1 cellular context compared by ENCODE assay signal in genomic region chr19:46787331-46788100, GRCh38.
TF ChIP-seq lines count a peak whose summit lies in the region.

No MANE protein-coding gene starts in this region.

TF ChIP-seq in HepG2, 621 proteins besides CTCF, POLR2A, EP300 and RAD21 (continued from another document and continues in another):
- TF ChIP-seq WIZ (CRISPR knock-in tag; IDR thresholded peaks at IDR 0.05) (no peak), PHF5A (CRISPR knock-in tag; IDR thresholded peaks at IDR 0.05; ENCODE audit: low read depth, unreplicated experiment) (no peak), POLR2G (IDR thresholded peaks at IDR 0.05; ENCODE audit: low read depth, low read length) (no peak; the same call in 1 of the 2 replicates), RARA (CRISPR knock-in tag; IDR thresholded peaks at IDR 0.05) (no peak), STAG1 (CRISPR knock-in tag; IDR thresholded peaks at IDR 0.05) (0 out of 2 replicates have a peak, but pooled peaks have one; percentile 9), MLLT10 (CRISPR knock-in tag; IDR thresholded peaks at IDR 0.05) (no peak), AGO2 (optimal IDR thresholded peaks at IDR 0.05; ENCODE audit: low read depth, low read length) (peak; percentile 91), ELF4 (CRISPR knock-in tag; IDR thresholded peaks at IDR 0.05; ENCODE audit: borderline replicate concordance) (no peak), KLF15 (CRISPR knock-in tag; IDR thresholded peaks at IDR 0.05; ENCODE audit: borderline replicate concordance) (no peak), ZNF44 (CRISPR knock-in tag; IDR thresholded peaks at IDR 0.05) (no peak), NFATC3 (CRISPR knock-in tag; IDR thresholded peaks at IDR 0.05) (0 out of 2 replicates have a peak, but pooled peaks have one; percentile 33), STAT5B (CRISPR knock-in tag; IDR thresholded peaks at IDR 0.05) (no peak), NAIF1 (CRISPR knock-in tag; IDR thresholded peaks at IDR 0.05; ENCODE audit: borderline replicate concordance) (no peak), ZBTB34 (CRISPR knock-in tag; IDR thresholded peaks at IDR 0.05) (no peak), BRD4 (CRISPR knock-in tag; IDR thresholded peaks at IDR 0.05) (no peak; the same call in 1 of the 2 replicates), ZNF550 (CRISPR knock-in tag; IDR thresholded peaks at IDR 0.05; ENCODE audit: borderline replicate concordance) (no peak), SAFB2 (CRISPR knock-in tag; IDR thresholded peaks at IDR 0.05; ENCODE audit: borderline replicate concordance, low read depth) (no peak), EZH2 (conservative IDR thresholded peaks at IDR 0.05; ENCODE audit: low read depth, low read length) (no peak), ZNF639 (CRISPR knock-in tag; conservative IDR thresholded peaks at IDR 0.05) (no peak), KDM1A (CRISPR knock-in tag; IDR thresholded peaks at IDR 0.05) (no peak), CBFB (CRISPR knock-in tag; IDR thresholded peaks at IDR 0.05) (no peak), YY1 (IDR thresholded peaks at IDR 0.05; ENCODE audit: insufficient read depth, insufficient replicate concordance, low read depth, low read length) (peak; percentile 35), FOXM1 (CRISPR knock-in tag; IDR thresholded peaks at IDR 0.05) (no peak), ZNF777 (CRISPR knock-in tag; IDR thresholded peaks at IDR 0.05) (peak; percentile 70), SIN3B (IDR thresholded peaks at IDR 0.05; ENCODE audit: low read length) (no peak), HBP1 (CRISPR knock-in tag; IDR thresholded peaks at IDR 0.05; ENCODE audit: low read depth) (no peak), ATM (IDR thresholded peaks at IDR 0.05; ENCODE audit: borderline replicate concordance) (no peak), ZNF576 (CRISPR knock-in tag; IDR thresholded peaks at IDR 0.05) (no peak), FLYWCH1 (CRISPR knock-in tag; IDR thresholded peaks at IDR 0.05) (no peak), CCDC6 (CRISPR knock-in tag; IDR thresholded peaks at IDR 0.05) (no peak), LBX2 (CRISPR knock-in tag; IDR thresholded peaks at IDR 0.05; ENCODE audit: borderline replicate concordance) (peak; percentile 78; the same call in 1 of the 2 replicates), CAMTA2 (CRISPR knock-in tag; IDR thresholded peaks at IDR 0.05; ENCODE audit: borderline replicate concordance) (0 out of 2 replicates have a peak, but pooled peaks have one; percentile 6), ZNF530 (CRISPR knock-in tag; IDR thresholded peaks at IDR 0.05; ENCODE audit: low read depth) (no peak), ZNF136 (CRISPR knock-in tag; IDR thresholded peaks at IDR 0.05; ENCODE audit: low read depth) (no peak), TEF (CRISPR knock-in tag; IDR thresholded peaks at IDR 0.05) (no peak; the same call in 1 of the 2 replicates), ZNF850 (CRISPR knock-in tag; conservative IDR thresholded peaks at IDR 0.05) (no peak), MAFG (CRISPR knock-in tag; IDR thresholded peaks at IDR 0.05) (no peak), ZNF337 (CRISPR knock-in tag; IDR thresholded peaks at IDR 0.05; ENCODE audit: borderline replicate concordance, low read depth) (no peak), ZNF160 (CRISPR knock-in tag; IDR thresholded peaks at IDR 0.05) (no peak), CSRNP1 (CRISPR knock-in tag; IDR thresholded peaks at IDR 0.05) (no peak), SRY (CRISPR knock-in tag; IDR thresholded peaks at IDR 0.05) (no peak), ZNF781 (CRISPR knock-in tag; IDR thresholded peaks at IDR 0.05; ENCODE audit: borderline replicate concordance, not compliant biosample characterization) (no peak), ARID2 (CRISPR knock-in tag; IDR thresholded peaks at IDR 0.05; ENCODE audit: borderline replicate concordance) (0 out of 2 replicates have a peak, but pooled peaks have one; percentile 42), RCOR2 (CRISPR knock-in tag; IDR thresholded peaks at IDR 0.05) (no peak), RNF2 (conservative IDR thresholded peaks at IDR 0.05; ENCODE audit: low read depth) (no peak), JUN (CRISPR knock-in tag; IDR thresholded peaks at IDR 0.05) (no peak), KAT8 (CRISPR knock-in tag; IDR thresholded peaks at IDR 0.05) (no peak), ZNF614 (CRISPR knock-in tag; IDR thresholded peaks at IDR 0.05; ENCODE audit: borderline replicate concordance) (no peak; the same call in 1 of the 2 replicates), ZNF615 (CRISPR knock-in tag; IDR thresholded peaks at IDR 0.05; ENCODE audit: borderline replicate concordance) (no peak), ZNF580 (CRISPR knock-in tag; IDR thresholded peaks at IDR 0.05; ENCODE audit: borderline replicate concordance, low read depth) (no peak), ZFP90 (CRISPR knock-in tag; IDR thresholded peaks at IDR 0.05; ENCODE audit: borderline replicate concordance) (no peak), ZNF609 (CRISPR knock-in tag; IDR thresholded peaks at IDR 0.05; ENCODE audit: borderline replicate concordance) (no peak), NONO (IDR thresholded peaks at IDR 0.05) (no peak), NONO (CRISPR knock-in tag; conservative IDR thresholded peaks at IDR 0.05) (0 out of 2 replicates have a peak, but pooled peaks have one; percentile 4), GMEB2 (CRISPR knock-in tag; IDR thresholded peaks at IDR 0.05; ENCODE audit: low read depth) (no peak), ARNT (IDR thresholded peaks at IDR 0.05) (no peak), SALL1 (CRISPR knock-in tag; IDR thresholded peaks at IDR 0.05) (peak; percentile 55), HHEX (CRISPR knock-in tag; IDR thresholded peaks at IDR 0.05) (no peak), ZNF383 (CRISPR knock-in tag; IDR thresholded peaks at IDR 0.05; ENCODE audit: borderline replicate concordance) (no peak), ZNF839 (CRISPR knock-in tag; IDR thresholded peaks at IDR 0.05; ENCODE audit: borderline replicate concordance) (no peak), NR1H2 (CRISPR knock-in tag; IDR thresholded peaks at IDR 0.05; ENCODE audit: borderline replicate concordance, low read depth) (no peak), DDIT3 (CRISPR knock-in tag; IDR thresholded peaks at IDR 0.05) (no peak), ZNF335 (CRISPR knock-in tag; IDR thresholded peaks at IDR 0.05) (no peak), KLF13 (CRISPR knock-in tag; IDR thresholded peaks at IDR 0.05) (no peak), RFX1 (IDR thresholded peaks at IDR 0.05) (no peak), RBM22 (optimal IDR thresholded peaks at IDR 0.05; ENCODE audit: low read length) (no peak), ZMYM3 (CRISPR knock-in tag; IDR thresholded peaks at IDR 0.05) (no peak)
